In the genomic region with DNA sequence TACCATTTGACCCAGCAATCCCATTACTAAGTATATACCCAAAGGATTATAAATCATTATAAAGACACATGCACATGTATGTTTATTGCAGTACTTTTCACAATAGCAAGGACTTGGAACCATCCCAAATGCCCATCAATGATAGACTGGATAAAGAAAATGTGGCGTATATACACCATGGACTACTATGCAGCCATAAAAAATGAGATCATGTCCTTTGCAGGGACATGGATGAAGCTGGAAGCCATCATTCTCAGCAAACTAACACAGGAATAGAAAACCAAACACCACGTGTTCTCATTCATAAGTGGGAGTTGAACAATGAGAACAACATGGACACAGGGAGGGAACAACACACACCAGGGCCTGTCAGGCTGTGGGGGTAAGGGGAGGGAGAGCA, we compare ENCODE assay signal across 3 cellular contexts.
TF ChIP-seq lines count a peak whose summit lies in the region.

No MANE protein-coding gene starts in this region.

TF ChIP-seq in HEK293, 187 proteins besides CTCF, POLR2A, EP300 and RAD21:
- TF ChIP-seq ZNF146 (tag by site-specific recombination; IDR thresholded peaks at IDR 0.05): peak; percentile 67

TF ChIP-seq in K562, 482 proteins besides CTCF, POLR2A, EP300 and RAD21:
- TF ChIP-seq KDM1A (IDR thresholded peaks at IDR 0.05): 0 out of 4 replicates have a peak, but pooled peaks of 1 of the 2 experiments have one; percentile 28
- peak; percentile 83 for TF ChIP-seq ZNF146 (CRISPR knock-in tag; IDR thresholded peaks at IDR 0.05; ENCODE audit: unreplicated experiment)

TF ChIP-seq in HepG2, 621 proteins besides CTCF, POLR2A, EP300 and RAD21:
- TF ChIP-seq MNT (IDR thresholded peaks at IDR 0.05): peak; percentile 45; the same call in 1 of the 2 replicates
